In the genomic region with DNA sequence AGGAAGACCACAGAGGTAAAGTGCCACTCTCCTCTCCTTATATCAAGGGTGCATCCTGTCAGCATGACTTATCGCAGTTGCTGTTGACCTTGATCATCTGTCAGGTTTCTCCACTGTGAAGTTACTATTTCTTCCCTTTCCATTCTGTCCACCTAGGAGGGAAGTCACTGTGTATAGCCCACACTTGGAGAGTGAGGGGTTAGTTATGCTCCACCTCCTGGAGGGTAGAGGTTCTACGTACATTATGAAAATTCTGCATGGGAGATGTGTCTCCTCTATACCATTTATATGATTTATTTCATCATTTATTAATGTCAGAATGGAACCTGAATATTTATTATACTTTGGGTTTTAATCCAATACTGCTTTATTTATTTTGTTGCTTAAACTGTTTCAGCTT, we compare ENCODE assay signal across 24 cellular contexts.
"Had no signal": no experiment of that assay in that cellular context is flagged by ENCODE, and none has a peak within 500 bp of the region (broad histone marks: within the 10 kb centered on the region; RNA-seq: fewer than 3 reads in every experiment).

No MANE protein-coding gene starts in this region.

- H3K27me3 ChIP-seq: colonic mucosa had no signal

- H3K9me3 ChIP-seq: colonic mucosa had no signal

- H3K27ac ChIP-seq: colonic mucosa, SK-N-MC, WERI-Rb-1 had no signal

- DNase-seq: activated CD4-positive, alpha-beta memory T cell treated with anti-CD3 and anti-CD28 coated beads, Interleukin-2, amount 10 ng/mL, durations not matched to agents 7 days and 5 days; activated CD4-positive, alpha-beta T cell treated with anti-CD3 and anti-CD28 coated beads for 36 hours; activated CD4-positive, alpha-beta T cell treated with anti-CD3 and anti-CD28 coated beads, Interleukin-2, amount 50 U/mL, for 1 hour; activated gamma-delta T cell treated with Interleukin-2 at 50 U/mL for 16 hours; activated naive CD4-positive, alpha-beta T cell treated with anti-CD3 and anti-CD28 coated beads, Interleukin-2, amount 10 ng/mL, durations not matched to agents 7 days and 5 days; activated naive CD8-positive, alpha-beta T cell treated with anti-CD3 and anti-CD28 coated beads for 36 hours; activated T-cell treated with anti-CD3 and anti-CD28 coated beads for 4 hours; activated T-cell treated with anti-CD3 and anti-CD28 coated beads, Interleukin-2, amount 50 U/mL, for 48 hours; caudate nucleus; colonic mucosa; Karpas-422; NCI-H1092; NCI-H1417; NCI-H1930; NCI-H2107; NCI-H510A treated with DMSO at 0.1 percent for 48 hours; T-cell; T-helper 2 cell; T1000; WERI-Rb-1 had no signal

- H3K36me3 ChIP-seq: colonic mucosa, WERI-Rb-1 had no signal

- H3K4me3 ChIP-seq: colonic mucosa, K562, SK-N-MC had no signal

- H3K4me1 ChIP-seq: colonic mucosa had no signal

- ATAC-seq: activated CD4-positive, alpha-beta T cell treated with anti-CD3 and anti-CD28 coated beads for 36 hours; activated T-helper 17 cell treated with anti-CD3 and anti-CD28 coated beads, Interleukin-2, amount 50 U/mL, for 72 hours; K562; Right ventricle myocardium inferior; T-cell had no signal
